ENCODE assay signal across 2 cellular contexts in the genomic region with DNA sequence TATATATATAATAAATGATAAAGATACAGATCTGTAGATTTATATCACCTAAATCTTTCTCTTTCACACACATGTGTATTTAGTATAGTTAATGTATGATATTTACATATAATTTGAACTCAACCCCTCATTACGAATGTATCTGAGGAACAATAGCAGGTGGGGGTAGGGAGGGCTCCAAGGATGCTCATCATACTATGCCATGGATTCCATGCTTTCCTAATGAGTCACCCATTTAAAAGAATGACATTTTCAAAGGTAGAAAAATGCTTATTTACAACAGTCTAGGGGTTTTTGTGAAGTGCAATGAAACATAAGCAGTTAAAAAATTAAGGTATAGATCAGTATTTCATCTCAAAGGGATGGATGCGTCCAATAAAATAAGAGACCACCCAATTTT.
TF ChIP-seq lines count a peak whose summit lies in the region.

No MANE protein-coding gene starts in this region.

TF ChIP-seq in WTC11, 78 proteins besides CTCF, POLR2A, EP300 and RAD21 (continued from another document and continues in another):
- no peak for TF ChIP-seq ELF4 (CRISPR knock-in tag; IDR thresholded peaks at IDR 0.05; ENCODE audit: low read depth)
- TF ChIP-seq, protein P1, sequence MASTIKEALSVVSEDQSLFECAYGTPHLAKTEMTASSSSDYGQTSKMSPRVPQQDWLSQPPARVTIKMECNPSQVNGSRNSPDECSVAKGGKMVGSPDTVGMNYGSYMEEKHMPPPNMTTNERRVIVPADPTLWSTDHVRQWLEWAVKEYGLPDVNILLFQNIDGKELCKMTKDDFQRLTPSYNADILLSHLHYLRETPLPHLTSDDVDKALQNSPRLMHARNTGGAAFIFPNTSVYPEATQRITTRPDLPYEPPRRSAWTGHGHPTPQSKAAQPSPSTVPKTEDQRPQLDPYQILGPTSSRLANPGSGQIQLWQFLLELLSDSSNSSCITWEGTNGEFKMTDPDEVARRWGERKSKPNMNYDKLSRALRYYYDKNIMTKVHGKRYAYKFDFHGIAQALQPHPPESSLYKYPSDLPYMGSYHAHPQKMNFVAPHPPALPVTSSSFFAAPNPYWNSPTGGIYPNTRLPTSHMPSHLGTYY (CRISPR knock-in tag; IDR thresholded peaks at IDR 0.05) = no peak
- TF ChIP-seq, protein P2, sequence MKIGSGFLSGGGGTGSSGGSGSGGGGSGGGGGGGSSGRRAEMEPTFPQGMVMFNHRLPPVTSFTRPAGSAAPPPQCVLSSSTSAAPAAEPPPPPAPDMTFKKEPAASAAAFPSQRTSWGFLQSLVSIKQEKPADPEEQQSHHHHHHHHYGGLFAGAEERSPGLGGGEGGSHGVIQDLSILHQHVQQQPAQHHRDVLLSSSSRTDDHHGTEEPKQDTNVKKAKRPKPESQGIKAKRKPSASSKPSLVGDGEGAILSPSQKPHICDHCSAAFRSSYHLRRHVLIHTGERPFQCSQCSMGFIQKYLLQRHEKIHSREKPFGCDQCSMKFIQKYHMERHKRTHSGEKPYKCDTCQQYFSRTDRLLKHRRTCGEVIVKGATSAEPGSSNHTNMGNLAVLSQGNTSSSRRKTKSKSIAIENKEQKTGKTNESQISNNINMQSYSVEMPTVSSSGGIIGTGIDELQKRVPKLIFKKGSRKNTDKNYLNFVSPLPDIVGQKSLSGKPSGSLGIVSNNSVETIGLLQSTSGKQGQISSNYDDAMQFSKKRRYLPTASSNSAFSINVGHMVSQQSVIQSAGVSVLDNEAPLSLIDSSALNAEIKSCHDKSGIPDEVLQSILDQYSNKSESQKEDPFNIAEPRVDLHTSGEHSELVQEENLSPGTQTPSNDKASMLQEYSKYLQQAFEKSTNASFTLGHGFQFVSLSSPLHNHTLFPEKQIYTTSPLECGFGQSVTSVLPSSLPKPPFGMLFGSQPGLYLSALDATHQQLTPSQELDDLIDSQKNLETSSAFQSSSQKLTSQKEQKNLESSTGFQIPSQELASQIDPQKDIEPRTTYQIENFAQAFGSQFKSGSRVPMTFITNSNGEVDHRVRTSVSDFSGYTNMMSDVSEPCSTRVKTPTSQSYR (CRISPR knock-in tag; IDR thresholded peaks at IDR 0.05) = no peak
- no peak for TF ChIP-seq NFYB (CRISPR knock-in tag; conservative IDR thresholded peaks at IDR 0.05; ENCODE audit: low read depth)
- no peak for TF ChIP-seq CREM (CRISPR knock-in tag; IDR thresholded peaks at IDR 0.05)
- TF ChIP-seq, protein P3, sequence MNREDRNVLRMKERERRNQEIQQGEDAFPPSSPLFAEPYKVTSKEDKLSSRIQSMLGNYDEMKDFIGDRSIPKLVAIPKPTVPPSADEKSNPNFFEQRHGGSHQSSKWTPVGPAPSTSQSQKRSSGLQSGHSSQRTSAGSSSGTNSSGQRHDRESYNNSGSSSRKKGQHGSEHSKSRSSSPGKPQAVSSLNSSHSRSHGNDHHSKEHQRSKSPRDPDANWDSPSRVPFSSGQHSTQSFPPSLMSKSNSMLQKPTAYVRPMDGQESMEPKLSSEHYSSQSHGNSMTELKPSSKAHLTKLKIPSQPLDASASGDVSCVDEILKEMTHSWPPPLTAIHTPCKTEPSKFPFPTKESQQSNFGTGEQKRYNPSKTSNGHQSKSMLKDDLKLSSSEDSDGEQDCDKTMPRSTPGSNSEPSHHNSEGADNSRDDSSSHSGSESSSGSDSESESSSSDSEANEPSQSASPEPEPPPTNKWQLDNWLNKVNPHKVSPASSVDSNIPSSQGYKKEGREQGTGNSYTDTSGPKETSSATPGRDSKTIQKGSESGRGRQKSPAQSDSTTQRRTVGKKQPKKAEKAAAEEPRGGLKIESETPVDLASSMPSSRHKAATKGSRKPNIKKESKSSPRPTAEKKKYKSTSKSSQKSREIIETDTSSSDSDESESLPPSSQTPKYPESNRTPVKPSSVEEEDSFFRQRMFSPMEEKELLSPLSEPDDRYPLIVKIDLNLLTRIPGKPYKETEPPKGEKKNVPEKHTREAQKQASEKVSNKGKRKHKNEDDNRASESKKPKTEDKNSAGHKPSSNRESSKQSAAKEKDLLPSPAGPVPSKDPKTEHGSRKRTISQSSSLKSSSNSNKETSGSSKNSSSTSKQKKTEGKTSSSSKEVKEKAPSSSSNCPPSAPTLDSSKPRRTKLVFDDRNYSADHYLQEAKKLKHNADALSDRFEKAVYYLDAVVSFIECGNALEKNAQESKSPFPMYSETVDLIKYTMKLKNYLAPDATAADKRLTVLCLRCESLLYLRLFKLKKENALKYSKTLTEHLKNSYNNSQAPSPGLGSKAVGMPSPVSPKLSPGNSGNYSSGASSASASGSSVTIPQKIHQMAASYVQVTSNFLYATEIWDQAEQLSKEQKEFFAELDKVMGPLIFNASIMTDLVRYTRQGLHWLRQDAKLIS (CRISPR knock-in tag; IDR thresholded peaks at IDR 0.05; ENCODE audit: borderline replicate concordance) = no peak
- TF ChIP-seq, protein P4, sequence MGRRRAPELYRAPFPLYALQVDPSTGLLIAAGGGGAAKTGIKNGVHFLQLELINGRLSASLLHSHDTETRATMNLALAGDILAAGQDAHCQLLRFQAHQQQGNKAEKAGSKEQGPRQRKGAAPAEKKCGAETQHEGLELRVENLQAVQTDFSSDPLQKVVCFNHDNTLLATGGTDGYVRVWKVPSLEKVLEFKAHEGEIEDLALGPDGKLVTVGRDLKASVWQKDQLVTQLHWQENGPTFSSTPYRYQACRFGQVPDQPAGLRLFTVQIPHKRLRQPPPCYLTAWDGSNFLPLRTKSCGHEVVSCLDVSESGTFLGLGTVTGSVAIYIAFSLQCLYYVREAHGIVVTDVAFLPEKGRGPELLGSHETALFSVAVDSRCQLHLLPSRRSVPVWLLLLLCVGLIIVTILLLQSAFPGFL (CRISPR knock-in tag; IDR thresholded peaks at IDR 0.05; ENCODE audit: borderline replicate concordance) = no peak
- TF ChIP-seq, protein P5, sequence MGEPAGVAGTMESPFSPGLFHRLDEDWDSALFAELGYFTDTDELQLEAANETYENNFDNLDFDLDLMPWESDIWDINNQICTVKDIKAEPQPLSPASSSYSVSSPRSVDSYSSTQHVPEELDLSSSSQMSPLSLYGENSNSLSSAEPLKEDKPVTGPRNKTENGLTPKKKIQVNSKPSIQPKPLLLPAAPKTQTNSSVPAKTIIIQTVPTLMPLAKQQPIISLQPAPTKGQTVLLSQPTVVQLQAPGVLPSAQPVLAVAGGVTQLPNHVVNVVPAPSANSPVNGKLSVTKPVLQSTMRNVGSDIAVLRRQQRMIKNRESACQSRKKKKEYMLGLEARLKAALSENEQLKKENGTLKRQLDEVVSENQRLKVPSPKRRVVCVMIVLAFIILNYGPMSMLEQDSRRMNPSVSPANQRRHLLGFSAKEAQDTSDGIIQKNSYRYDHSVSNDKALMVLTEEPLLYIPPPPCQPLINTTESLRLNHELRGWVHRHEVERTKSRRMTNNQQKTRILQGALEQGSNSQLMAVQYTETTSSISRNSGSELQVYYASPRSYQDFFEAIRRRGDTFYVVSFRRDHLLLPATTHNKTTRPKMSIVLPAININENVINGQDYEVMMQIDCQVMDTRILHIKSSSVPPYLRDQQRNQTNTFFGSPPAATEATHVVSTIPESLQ (CRISPR knock-in tag; IDR thresholded peaks at IDR 0.05) = no peak
- TF ChIP-seq ETV6 (CRISPR knock-in tag; IDR thresholded peaks at IDR 0.05) = no peak
- no peak for TF ChIP-seq ZNF416 (CRISPR knock-in tag; IDR thresholded peaks at IDR 0.05)
- no peak for TF ChIP-seq ZNF232 (CRISPR knock-in tag; IDR thresholded peaks at IDR 0.05)
- no peak for TF ChIP-seq CREB1 (CRISPR knock-in tag; IDR thresholded peaks at IDR 0.05)

TF ChIP-seq in endothelial cell of umbilical vein, 7 proteins besides CTCF, POLR2A, EP300 and RAD21 (continued from another document):
- peak; percentile 15 for TF ChIP-seq JUN (IDR thresholded peaks at IDR 0.05; ENCODE audit: borderline replicate concordance, insufficient read depth, insufficient read length, low read depth)
